7 cellular contexts compared by ENCODE assay signal in genomic region chr3:49841126-49841525, GRCh38. TPM values are rescaled to one million over a fixed set of nuclear protein-coding genes. Genes with fewer than 3 reads are reported as not detected.
DNase-seq lines count a peak whose midpoint lies in the region; ATAC-seq, FAIRE-seq and TF ChIP-seq lines count a peak whose summit lies in the region.
"Had no signal": no experiment of that assay in that cellular context is flagged by ENCODE, and none has a peak within 500 bp of the region (broad histone marks: within the 10 kb centered on the region; RNA-seq: fewer than 3 reads in every experiment).

No MANE protein-coding gene starts in this region.

- H3K4me3 ChIP-seq in endothelial cell of umbilical vein (replicated peaks in 1 of 3; ENCODE audit: insufficient read depth in 1 of 3, low read depth in 1 of 3, low read length in 3 of 3): no peak overlapping the region

- DNase-seq in Calu3: peak; percentile 34
- DNase-seq in endothelial cell of umbilical vein (ENCODE audit: low read depth, low spot score): peak; percentile 61
- DNase-seq in GM19238 (ENCODE audit: insufficient read length, low spot score): no peak
- no peak for DNase-seq in hepatic stellate cell (ENCODE audit: low spot score)

- no peak overlapping the region for H3K9ac ChIP-seq in endothelial cell of umbilical vein (replicated peaks; ENCODE audit: extremely low read depth, insufficient read depth, low read length)

- no peak for TF ChIP-seq POLR2A in endothelial cell of umbilical vein (IDR thresholded peaks at IDR 0.05; ENCODE audit: low read depth, low read length)

- no peak overlapping the region for H3K4me3 Mint-ChIP-seq in Calu3 (ENCODE audit: low read depth, unreplicated experiment)

- POLR2A ChIA-PET in endothelial cell of umbilical vein (lab: Charles Lee): no interaction called here

- ATAC-seq in GM18907 (IDR thresholded peaks at IDR 0.05; ENCODE audit: unreplicated experiment): no peak

- H3K36me3 Mint-ChIP-seq in Calu3 (ENCODE audit: insufficient read depth, unreplicated experiment): peaks cover 7% of the 10 kb centered on the region

- peaks cover 15% of the 10 kb centered on the region for H3K4me1 ChIP-seq in endothelial cell of umbilical vein (ENCODE audit: control insufficient read depth, extremely low read depth, insufficient read depth, low read length)

- intact Hi-C loops in Calu3 (cut with micrococcal nuclease; ENCODE audit: unreplicated experiment): no loop called here
- intact Hi-C loops in endothelial cell of umbilical vein (cut with micrococcal nuclease): loop anchor here (1.0 to 2.0 kb wide), 2 partner anchors 65 to 252 kb away; no protein-coding TSS in a partner anchor

- H3K27me3 Mint-ChIP-seq in Calu3 (ENCODE audit: unreplicated experiment): no peaks in the 10 kb centered on the region

- H4K20me1 ChIP-seq in endothelial cell of umbilical vein (replicated peaks; ENCODE audit: control insufficient read depth, extremely low read depth, insufficient read depth, low read length): no peaks in the 10 kb centered on the region

- H3K36me3 ChIP-seq in endothelial cell of umbilical vein (ENCODE audit: control insufficient read depth in 2 of 2, extremely low read depth in 1 of 2, insufficient read depth in 2 of 2, low read length in 2 of 2): peaks cover 0 to 2% of the 10 kb centered on the region in 2 experiments

- H3K4me2 ChIP-seq in endothelial cell of umbilical vein (ENCODE audit: insufficient read depth, low read length): no peak overlapping the region

- no peaks in the 10 kb centered on the region for H3K9me3 ChIP-seq in endothelial cell of umbilical vein (replicated peaks; ENCODE audit: control insufficient read depth, insufficient read depth, low read length)

- H3K4me1 Mint-ChIP-seq in Calu3 (ENCODE audit: low read depth, unreplicated experiment): peaks cover 9% of the 10 kb centered on the region

- no peaks in the 10 kb centered on the region for H3K79me2 ChIP-seq in endothelial cell of umbilical vein (ENCODE audit: control insufficient read depth, insufficient read depth, low read length)

- dilution Hi-C loops in endothelial cell of umbilical vein (cut with MboI; ENCODE audit: extremely low pct_ligation_motif_present, low sequenced_read_pairs): no loop called here

- CTCF ChIA-PET in Calu3 (lab: Charles Lee) (interaction anchor here (0.6 kb wide), 1 partner anchor 65 kb away, joined by 3 read pairs; no protein-coding TSS in a partner anchor), endothelial cell of umbilical vein (lab: Charles Lee) (interaction anchor here (0.6 to 11.8 kb wide), 21 partner anchors 8 to 385 kb away, joined by 3 to 545 read pairs (median 4); partner anchors contain the start of genes CDHR4, INKA1, MON1A and MST1R)

- H3K9me3 Mint-ChIP-seq in Calu3 (ENCODE audit: low read depth, unreplicated experiment): no peaks in the 10 kb centered on the region

- FAIRE-seq in endothelial cell of umbilical vein (lab: Jason Lieb, UNC): peak; percentile 75

- BruUV-seq in Calu3 (replicated peaks; lab: Mats Ljungman, UMichigan) (no TSS peak), endothelial cell of umbilical vein (replicated peaks; lab: Mats Ljungman, UMichigan) (no TSS peak)

- TF ChIP-seq CTCF in Calu3 (IDR thresholded peaks at IDR 0.05; ENCODE audit: unreplicated experiment) (no peak), LNCAP (IDR thresholded peaks at IDR 0.05) (0 out of 2 replicates have a peak, but pooled peaks have one; percentile 17), endothelial cell of umbilical vein (IDR thresholded peaks at IDR 0.05; ENCODE audit: extremely low read depth in 1 of 2, insufficient read depth in 1 of 2, low read depth in 1 of 2, low read length in 2 of 2) (peak; percentile 53 to 72)

- H2AFZ ChIP-seq in endothelial cell of umbilical vein (ENCODE audit: low read depth, low read length): no peak overlapping the region

- no peaks in the 10 kb centered on the region for H3K9me1 ChIP-seq in endothelial cell of umbilical vein (replicated peaks; ENCODE audit: control insufficient read depth, extremely low read depth, insufficient read depth, low read length)

- no peak overlapping the region for H3K27ac ChIP-seq in endothelial cell of umbilical vein (ENCODE audit: insufficient read depth, low read depth, low read length)
- H3K27ac ChIP-seq: epithelial cell of prostate had no signal

- H3K27me3 ChIP-seq in endothelial cell of umbilical vein (ENCODE audit: control insufficient read depth in 2 of 2, insufficient read depth in 2 of 2, low read length in 2 of 2): no peaks in the 10 kb centered on the region

- H3K27ac Mint-ChIP-seq in Calu3 (ENCODE audit: unreplicated experiment): no peak overlapping the region

TF ChIP-seq in endothelial cell of umbilical vein, 7 proteins besides CTCF, POLR2A, EP300 and RAD21:
- TF ChIP-seq JUN (IDR thresholded peaks at IDR 0.05; ENCODE audit: borderline replicate concordance, insufficient read depth, insufficient read length, low read depth) (no peak), GATA2 (IDR thresholded peaks at IDR 0.05; ENCODE audit: insufficient read depth, insufficient read length, low read depth, low read length) (no peak), FOS (IDR thresholded peaks at IDR 0.05; ENCODE audit: borderline replicate concordance, insufficient read depth, low read length) (no peak), POLR2AphosphoS5 (IDR thresholded peaks at IDR 0.05; ENCODE audit: insufficient read depth, low read depth, low read length) (no peak), EZH2 (IDR thresholded peaks at IDR 0.05; ENCODE audit: borderline replicate concordance, low read depth, low read length, severe bottlenecking) (no peak), MAX (IDR thresholded peaks at IDR 0.05; ENCODE audit: insufficient read depth, insufficient read length) (no peak)

RNA-seq across cellular contexts. Expression of gene TRAIP, which starts 15.2 kb away (rescaled TPM):
- total RNA-seq in Calu3 (2022) (28.2 and 29.7 TPM in 2 replicates), endothelial cell of umbilical vein (11.5 and 13.4 TPM in 2 replicates)
- polyA plus RNA-seq in endothelial cell of umbilical vein: 8.6 and 9.5 TPM in 2 replicates
- polyA plus RNA-seq in endothelial cell of umbilical vein (2011; cell fraction: cytosol; rRNA removed): 7.6 TPM in 2 replicates
- 37.3 and 39.4 TPM in 2 replicates for polyA plus RNA-seq in endothelial cell of umbilical vein (2011; cell fraction: nucleus; rRNA removed)
- 3.8 and 5.3 TPM in 2 replicates for polyA plus RNA-seq in endothelial cell of umbilical vein (2012)
- 7.7 and 15.3 TPM in 2 replicates for polyA minus RNA-seq in endothelial cell of umbilical vein
- 15.3 TPM for polyA minus RNA-seq in endothelial cell of umbilical vein (2011; cell fraction: cytosol; rRNA and poly(A)+ RNA removed)
- 4.4 and 7.6 TPM in 2 replicates for polyA minus RNA-seq in endothelial cell of umbilical vein (2011; cell fraction: nucleus; rRNA and poly(A)+ RNA removed)

RNA-seq across cellular contexts. Expression of gene UBA7, which starts 27.4 kb away (rescaled TPM):
- total RNA-seq in Calu3 (2022) (26.3 and 40.9 TPM in 2 replicates), endothelial cell of umbilical vein (41.9 and 57.4 TPM in 2 replicates)
- 80.7 and 98.7 TPM in 2 replicates for polyA plus RNA-seq in endothelial cell of umbilical vein
- polyA plus RNA-seq in endothelial cell of umbilical vein (2011; cell fraction: cytosol; rRNA removed): 17.5 and 25.1 TPM in 2 replicates
- 482 and 714 TPM in 2 replicates for polyA plus RNA-seq in endothelial cell of umbilical vein (2011; cell fraction: nucleus; rRNA removed)
- 15.8 and 28.3 TPM in 2 replicates for polyA plus RNA-seq in endothelial cell of umbilical vein (2012)
- 73.0 and 81.6 TPM in 2 replicates for polyA minus RNA-seq in endothelial cell of umbilical vein
- polyA minus RNA-seq in endothelial cell of umbilical vein (2011; cell fraction: cytosol; rRNA and poly(A)+ RNA removed): 2.0 TPM
- polyA minus RNA-seq in endothelial cell of umbilical vein (2011; cell fraction: nucleus; rRNA and poly(A)+ RNA removed): 72.5 and 96.4 TPM in 2 replicates

RNA-seq across cellular contexts. Expression of gene CAMKV, which starts 28.6 kb away (rescaled TPM):
- total RNA-seq in Calu3 (2022): 0.38 and 0.83 TPM in 2 replicates
- not detected in 2 replicates for total RNA-seq in endothelial cell of umbilical vein
- not detected in 2 replicates for polyA plus RNA-seq in endothelial cell of umbilical vein
- not detected in 2 replicates for polyA plus RNA-seq in endothelial cell of umbilical vein (2011; cell fraction: cytosol; rRNA removed)
- not detected in 2 replicates for polyA plus RNA-seq in endothelial cell of umbilical vein (2011; cell fraction: nucleus; rRNA removed)
- not detected in 2 replicates for polyA plus RNA-seq in endothelial cell of umbilical vein (2012)
- not detected in 2 replicates for polyA minus RNA-seq in endothelial cell of umbilical vein
- polyA minus RNA-seq in endothelial cell of umbilical vein (2011; cell fraction: cytosol; rRNA and poly(A)+ RNA removed): not detected
- not detected in 2 replicates for polyA minus RNA-seq in endothelial cell of umbilical vein (2011; cell fraction: nucleus; rRNA and poly(A)+ RNA removed)

RNA-seq across cellular contexts. Expression of gene INKA1, which starts 38.1 kb away (rescaled TPM):
- total RNA-seq in Calu3 (2022) (0.35 TPM in 1 of 2 replicates, not detected in the other), endothelial cell of umbilical vein (24.0 and 26.5 TPM in 2 replicates)
- 37.8 and 57.7 TPM in 2 replicates for polyA plus RNA-seq in endothelial cell of umbilical vein
- polyA plus RNA-seq in endothelial cell of umbilical vein (2011; cell fraction: cytosol; rRNA removed): 24.6 and 29.2 TPM in 2 replicates
- 7.7 and 10.1 TPM in 2 replicates for polyA plus RNA-seq in endothelial cell of umbilical vein (2011; cell fraction: nucleus; rRNA removed)
- 6.0 and 7.1 TPM in 2 replicates for polyA plus RNA-seq in endothelial cell of umbilical vein (2012)
- polyA minus RNA-seq in endothelial cell of umbilical vein: 15.3 and 15.6 TPM in 2 replicates
- 1.3 TPM for polyA minus RNA-seq in endothelial cell of umbilical vein (2011; cell fraction: cytosol; rRNA and poly(A)+ RNA removed)
- polyA minus RNA-seq in endothelial cell of umbilical vein (2011; cell fraction: nucleus; rRNA and poly(A)+ RNA removed): 6.8 and 10.0 TPM in 2 replicates

RNA-seq across cellular contexts. Expression of gene CDHR4, which starts 41.5 kb away (rescaled TPM):
- total RNA-seq in Calu3 (2022) (not detected in 2 replicates), endothelial cell of umbilical vein (not detected in 2 replicates)
- 0.19 TPM in 1 of 2 replicates, not detected in the other for polyA plus RNA-seq in endothelial cell of umbilical vein
- polyA plus RNA-seq in endothelial cell of umbilical vein (2011; cell fraction: cytosol; rRNA removed): not detected in 2 replicates
- 0.12 and 0.43 TPM in 2 replicates for polyA plus RNA-seq in endothelial cell of umbilical vein (2011; cell fraction: nucleus; rRNA removed)
- polyA plus RNA-seq in endothelial cell of umbilical vein (2012): not detected in 2 replicates
- not detected in 2 replicates for polyA minus RNA-seq in endothelial cell of umbilical vein
- 0.82 TPM for polyA minus RNA-seq in endothelial cell of umbilical vein (2011; cell fraction: cytosol; rRNA and poly(A)+ RNA removed)
- not detected in 2 replicates for polyA minus RNA-seq in endothelial cell of umbilical vein (2011; cell fraction: nucleus; rRNA and poly(A)+ RNA removed)

Comparison
In these comparisons a context has a peak if more than half of its experiments do, and no peak if none do; other contexts are left out.
1. DNase-seq: peak in Calu3 (single experiment) and endothelial cell of umbilical vein (single experiment); none in GM19238 (single experiment) and hepatic stellate cell (single experiment).